8 cellular contexts compared by ENCODE assay signal in the genomic region with DNA sequence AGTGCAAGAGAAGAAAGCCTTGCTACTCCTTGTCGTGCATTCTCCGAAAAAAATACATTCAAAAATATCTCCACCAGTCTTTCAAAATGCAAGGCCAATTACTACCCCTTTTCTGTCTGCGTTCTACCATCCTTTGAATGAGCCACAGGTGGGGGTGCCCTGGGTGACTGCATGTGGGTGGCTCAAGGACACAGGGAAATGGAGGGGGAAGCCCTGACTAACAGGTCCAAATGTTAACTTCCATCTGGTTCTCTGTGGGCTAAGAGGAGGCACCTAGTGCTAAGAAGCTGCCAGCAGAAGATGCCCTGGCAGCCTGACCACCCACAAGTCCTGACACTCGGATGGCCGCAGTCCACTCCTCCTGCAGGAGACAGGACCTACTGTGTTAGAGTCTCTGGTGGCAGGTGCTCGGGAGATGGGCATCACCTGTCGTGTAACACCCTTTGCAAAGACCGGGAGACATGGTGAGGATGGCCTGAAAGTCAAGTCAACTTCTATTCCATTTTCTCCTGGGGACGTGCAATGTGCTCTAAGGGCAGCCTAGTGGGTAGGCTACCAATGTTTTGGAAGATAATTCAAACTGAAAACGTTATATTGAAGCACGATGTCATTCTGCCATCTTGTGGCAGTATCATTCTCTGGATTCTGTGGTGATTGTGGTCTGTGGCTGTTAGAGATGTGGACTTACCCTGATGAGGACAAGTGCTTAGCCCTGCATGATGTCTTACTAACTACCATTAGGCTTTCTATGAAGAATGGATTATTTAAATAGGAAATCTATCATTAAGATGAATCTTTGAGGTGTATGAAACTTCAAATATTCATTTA. TPM values are rescaled to one million over a fixed set of nuclear protein-coding genes. Genes with fewer than 3 reads are reported as not detected.
DNase-seq lines count a peak whose midpoint lies in the region; ATAC-seq and TF ChIP-seq lines count a peak whose summit lies in the region.

No MANE protein-coding gene starts in this region.

- no peaks in the 10 kb centered on the region for H3K9me2 ChIP-seq in OCI-LY7 (ENCODE audit: insufficient read depth, low read length)

- 0 out of 2 replicates have a peak, but pooled peaks cover 7% of the 10 kb centered on the region for H3K9me3 ChIP-seq in OCI-LY7 (ENCODE audit: low read length)
- peaks cover 0 to 13% of the 10 kb centered on the region in 2 donors for H3K9me3 ChIP-seq in left lung
- H3K9me3 ChIP-seq in vagina = no peaks in the 10 kb centered on the region

- TF ChIP-seq CTCF in OCI-LY7 (conservative IDR thresholded peaks at IDR 0.05; ENCODE audit: low read length) (peak; percentile 77), brain (conservative IDR thresholded peaks at IDR 0.05) (peak; percentile 39 to 51), left lung (IDR thresholded peaks at IDR 0.05) (peak; percentile 39 to 45), vagina (IDR thresholded peaks at IDR 0.05) (peak in 2 of 3 experiments; percentile 7 to 52)

- H3K27me3 ChIP-seq in left lung (no peaks in the 10 kb centered on the region), vagina (no peaks in the 10 kb centered on the region)

- H3K27me3 Mint-ChIP-seq in brain = peaks cover 17% of the 10 kb centered on the region

- H3K36me3 ChIP-seq in OCI-LY7 (ENCODE audit: insufficient read depth, low read length) (no peaks in the 10 kb centered on the region), left lung (no peaks in the 10 kb centered on the region), vagina (no peaks in the 10 kb centered on the region)

- H3K27ac ChIP-seq in OCI-LY7 (ENCODE audit: low read depth, low read length, poor library complexity, severe bottlenecking) (no peak overlapping the region), left lung (no peak overlapping the region), vagina (no peak overlapping the region)

- H3K4me1 ChIP-seq in OCI-LY7 (ENCODE audit: insufficient read depth, low read length, poor library complexity, severe bottlenecking) = no peaks in the 10 kb centered on the region
- peaks cover 0 to 21% of the 10 kb centered on the region in 2 donors for H3K4me1 ChIP-seq in left lung
- H3K4me1 ChIP-seq in vagina = peaks cover 13% of the 10 kb centered on the region

- H3K4me2 ChIP-seq in OCI-LY7 (ENCODE audit: low read length) = no peak overlapping the region

- H3K79me2 ChIP-seq in OCI-LY7 (ENCODE audit: insufficient read depth, low read depth, low read length) = no peaks in the 10 kb centered on the region

- no peak for TF ChIP-seq POLR2A in vagina (IDR thresholded peaks at IDR 0.05)

- CTCF ChIA-PET in OCI-LY7 (lab: Charles Lee; ENCODE audit: unreplicated experiment) = no interaction called here

- peaks cover 0 to 13% (median 4%) of the 10 kb centered on the region in 5 experiments for H3K9me3 Mint-ChIP-seq in brain

- no peaks in the 10 kb centered on the region for H3K36me3 Mint-ChIP-seq in brain

- no peak overlapping the region for H3K4me3 Mint-ChIP-seq in brain

- POLR2A ChIA-PET in OCI-LY7 (lab: Charles Lee) = interaction anchor here (0.6 to 1.0 kb wide), 2 partner anchors 65 to 543 kb away, joined by 3 to 4 read pairs; no protein-coding TSS in a partner anchor

- H3K4me3 ChIP-seq in OCI-LY7 (ENCODE audit: low read depth, low read length, poor library complexity, severe bottlenecking) = no peak overlapping the region
- H3K4me3 ChIP-seq in left lung = no peak overlapping the region
- H3K4me3 ChIP-seq in vagina = no peak overlapping the region

- DNase-seq in DMS53 (lab: John Stamatoyannopoulos, UW) = peak; percentile 47
- DNase-seq in OCI-LY7 (ENCODE audit: low spot score) = peak; percentile 51
- DNase-seq in left lung = no peak
- DNase-seq in vagina (ENCODE audit: extremely low spot score in 2 of 2) = no peak
- DNase-seq in cerebellar nuclear complex (lab: John Stamatoyannopoulos, UW) = no peak

- H3K27ac Mint-ChIP-seq in brain = no peak overlapping the region

- ATAC-seq in GM19023 (IDR thresholded peaks at IDR 0.05; ENCODE audit: unreplicated experiment) = peak; percentile 89
- ATAC-seq in HG03159 (IDR thresholded peaks at IDR 0.05; ENCODE audit: unreplicated experiment) = peak; percentile 79
- peak; percentile 75 for ATAC-seq in left lung

- H4K20me1 ChIP-seq in OCI-LY7 (ENCODE audit: insufficient read depth, low read length) = no peaks in the 10 kb centered on the region

- H3K4me1 Mint-ChIP-seq in brain = peaks cover 3% of the 10 kb centered on the region

- intact Hi-C loops in OCI-LY7 (cut with micrococcal nuclease; ENCODE audit: unreplicated experiment) = loop anchor here (1.0 to 5.0 kb wide), 3 partner anchors 79 to 250 kb away; no protein-coding TSS in a partner anchor
- intact Hi-C loops in left lung (cut with DNase I) = loop anchor here in 1 of 2 donors (10.0 kb wide), 1 partner anchor 77 kb away; no protein-coding TSS in a partner anchor
- intact Hi-C loops in vagina (cut with DNase I) = loop anchor here (5.0 kb wide), 1 partner anchor 79 kb away; no protein-coding TSS in a partner anchor

- H2AFZ ChIP-seq in OCI-LY7 (ENCODE audit: low read length) = no peak overlapping the region

- BruUV-seq in OCI-LY7 (replicated peaks; lab: Mats Ljungman, UMichigan) = no TSS peak

RNA-seq across cellular contexts. Expression of gene IGF2R, which starts 27.4 kb away (rescaled TPM):
- total RNA-seq in OCI-LY7 (2014; rRNA removed; shearing (Covaris generic)) = 17.9 and 19.3 TPM in 2 replicates
- total RNA-seq in OCI-LY7 (2022) (33.8 and 37.6 TPM in 2 replicates), left lung (100 to 1,000 TPM; 141 to 153 TPM), vagina (73.4 TPM)
- polyA plus RNA-seq in brain (ENCODE audit: insufficient read depth, low read depth, low replicate concordance) = 29.2 TPM

RNA-seq across cellular contexts. Expression of gene MAS1, which starts 50.7 kb away (rescaled TPM):
- under 0.01 TPM in 1 of 2 replicates, not detected in the other for total RNA-seq in OCI-LY7 (2014; rRNA removed; shearing (Covaris generic))
- total RNA-seq in OCI-LY7 (2022) (not detected in 2 replicates), left lung (under 1 TPM in 1 of 2 donors, not detected in 1; 0.03 TPM), vagina (0.49 TPM)
- 0.15 TPM for polyA plus RNA-seq in brain (ENCODE audit: insufficient read depth, low read depth, low replicate concordance)

Comparison
In these comparisons a context has a peak if more than half of its experiments do, and no peak if none do; other contexts are left out.
1. DNase-seq: peak in DMS53 (single experiment) and OCI-LY7 (single experiment); none in left lung (0 of 2), vagina (0 of 2) and cerebellar nuclear complex (0 of 2).
2. Peak in every context shown above with its lines, with median percentiles within 50 percentile points of each other: ATAC-seq and CTCF ChIP-seq.